ENCODE assay signal across 8 cellular contexts in the genomic region with DNA sequence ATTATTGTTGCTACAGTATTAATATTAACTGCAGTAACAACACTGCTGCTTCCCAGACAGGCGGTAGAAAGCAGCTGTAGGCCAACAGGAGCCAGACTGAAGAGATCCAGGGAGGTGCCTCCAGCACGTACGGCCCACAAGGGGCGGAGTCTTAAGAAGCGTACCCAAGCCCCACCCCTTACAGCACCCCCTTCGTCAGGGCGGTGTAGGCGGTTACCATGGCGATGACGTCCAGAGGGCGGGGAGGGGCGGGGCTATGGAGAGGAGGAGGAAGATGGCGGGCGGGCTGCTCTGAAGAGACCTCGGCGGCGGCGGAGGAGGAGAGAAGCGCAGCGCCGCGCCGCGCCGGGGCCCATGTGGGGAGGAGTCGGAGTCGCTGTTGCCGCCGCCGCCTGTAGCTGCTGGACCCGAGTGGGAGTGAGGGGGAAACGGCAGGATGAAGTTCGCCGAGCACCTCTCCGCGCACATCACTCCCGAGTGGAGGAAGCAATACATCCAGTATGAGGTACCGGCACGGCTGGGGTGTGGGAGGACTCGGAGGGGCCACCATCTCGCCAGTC. TPM values are rescaled to one million over a fixed set of nuclear protein-coding genes. Genes with fewer than 3 reads are reported as not detected.
DNase-seq lines count a peak whose midpoint lies in the region; ATAC-seq and FAIRE-seq lines count a peak whose summit lies in the region.

Gene XPR1, plus strand, starts transcription at position 257 of the 560 bp plus-strand sequence. Its CDS starts 180 bp downstream, at position 437.

- H3K27me3 ChIP-seq in endocrine pancreas (ENCODE audit: control insufficient read depth, insufficient read depth, low read length) (no peaks in the 10 kb centered on the region), mesendoderm (ENCODE audit: insufficient read depth, low read length, poor library complexity) (no peaks in the 10 kb centered on the region)

- no peak within 1 kb of the TSS for H4K8ac ChIP-seq in mesendoderm (ENCODE audit: low read depth, low read length)

- no peak within 1 kb of the TSS for H2BK120ac ChIP-seq in mesendoderm (ENCODE audit: low read depth, low read length)

- no peak within 1 kb of the TSS for H2AK5ac ChIP-seq in mesendoderm (ENCODE audit: low read length)

- ATAC-seq in GM21367 (IDR thresholded peaks at IDR 0.05; ENCODE audit: unreplicated experiment): peak; percentile 97

- H3K9me3 ChIP-seq in endocrine pancreas (ENCODE audit: control insufficient read depth, low read length): no peaks in the 10 kb centered on the region

- H3K9ac ChIP-seq in endocrine pancreas (ENCODE audit: control insufficient read depth, insufficient read depth, low read length): peak within 1 kb of the TSS; percentile 90
- peak within 1 kb of the TSS; percentile 73 for H3K9ac ChIP-seq in mesendoderm (ENCODE audit: low read length)

- FAIRE-seq in HTR-8/SVneo (lab: Jason Lieb, UNC): peak; percentile 96

- WGBS in mesendoderm (ENCODE audit: extremely low coverage, insufficient coverage, low lambda C conversion rate): no CpG with 5 or more reads among the region's 41 CpGs

- in situ Hi-C loops in Caki2 (cut with HindIII; ENCODE audit: low pct_unique_long_range_greater_than_20kb, low sequenced_read_pairs): no loop called here

- peak within 1 kb of the TSS; percentile 67 for H3K27ac ChIP-seq in mesendoderm (ENCODE audit: low read depth, low read length)

- no peak within 1 kb of the TSS for H3K23ac ChIP-seq in mesendoderm (ENCODE audit: low read length)

- H3K4ac ChIP-seq in mesendoderm (ENCODE audit: low read depth, low read length): no peak within 1 kb of the TSS

- H3K56ac ChIP-seq in mesendoderm (ENCODE audit: low read length): peak within 1 kb of the TSS; percentile 85

- H3K4me2 ChIP-seq in mesendoderm (ENCODE audit: low read length): peak within 1 kb of the TSS; percentile 23

- no peaks in the 10 kb centered on the region for H3K79me1 ChIP-seq in mesendoderm (ENCODE audit: low read length)

- no peaks in the 10 kb centered on the region for H3K36me3 ChIP-seq in endocrine pancreas (ENCODE audit: control insufficient read depth, insufficient read depth, low read length)
- H3K36me3 ChIP-seq in mesendoderm (ENCODE audit: control insufficient read depth, insufficient read depth, low read length): no peaks in the 10 kb centered on the region

- H4K5ac ChIP-seq in mesendoderm (ENCODE audit: low read length): no peak within 1 kb of the TSS

- peaks cover 30% of the 10 kb centered on the region for H3K4me1 ChIP-seq in endocrine pancreas (ENCODE audit: control insufficient read depth, insufficient read depth, low read length)
- H3K4me1 ChIP-seq in mesendoderm (ENCODE audit: control insufficient read depth, low read depth, low read length): no peaks in the 10 kb centered on the region

- H3K18ac ChIP-seq in mesendoderm (ENCODE audit: low read length): peak within 1 kb of the TSS; percentile 15

- H2BK15ac ChIP-seq in mesendoderm (replicated peaks; ENCODE audit: low read depth): no peak within 1 kb of the TSS

- H2BK5ac ChIP-seq in mesendoderm (ENCODE audit: low read length): no peak within 1 kb of the TSS

- DNase-seq in Caki2 (ENCODE audit: low read depth) (peak; percentile 99), HTR-8/SVneo (ENCODE audit: insufficient read length, low spot score) (peak; percentile 85), NOMO-1 treated with dmso at 0.1 percent for 144 hours (lab: John Stamatoyannopoulos, UW; ENCODE audit: unreplicated experiment) (peak; percentile 97), mesendoderm (peak; percentile 99)
- DNase-seq in activated CD8-positive, alpha-beta memory T cell treated with anti-CD3 and anti-CD28 coated beads for 48 hours (ENCODE audit: low read depth in 2 of 3, low spot score in 2 of 3): peak; percentile 92 to 96 (median 95)
- peak; percentile 99 for DNase-seq in stimulated activated CD8-positive, alpha-beta memory T cell treated with anti-CD3 and anti-CD28 coated beads, Interleukin-15, amount 100 ng/mL, for 1 hour (ENCODE audit: low read depth)

- H3K4me3 ChIP-seq in endocrine pancreas (ENCODE audit: control insufficient read depth, insufficient read depth, low read length) (peak within 1 kb of the TSS; percentile 100), mesendoderm (ENCODE audit: low read length) (peak within 1 kb of the TSS; percentile 81)

- H3K79me2 ChIP-seq in mesendoderm (ENCODE audit: control insufficient read depth, insufficient read depth, low read length): peaks cover 8% of the 10 kb centered on the region

RNA-seq across cellular contexts. Expression of gene XPR1, which starts in this region (rescaled TPM):
- total RNA-seq in Caki2 (2014; rRNA removed; shearing (Covaris generic); ENCODE audit: low replicate concordance): 14.1 and 20.4 TPM in 2 replicates
- polyA plus RNA-seq in mesendoderm (2013, experiment 1 of 2): 23.5 TPM
- polyA plus RNA-seq in mesendoderm (2013, experiment 2 of 2): 23.4 TPM

Comparison
In these comparisons a context has a peak if more than half of its experiments do, and no peak if none do; other contexts are left out.
1. Peak in every context shown above with its lines: DNase-seq, ATAC-seq, H3K4me3 ChIP-seq and H3K27ac ChIP-seq.